Comparison of ENCODE assay signal across 1 cellular context in the genomic region with DNA sequence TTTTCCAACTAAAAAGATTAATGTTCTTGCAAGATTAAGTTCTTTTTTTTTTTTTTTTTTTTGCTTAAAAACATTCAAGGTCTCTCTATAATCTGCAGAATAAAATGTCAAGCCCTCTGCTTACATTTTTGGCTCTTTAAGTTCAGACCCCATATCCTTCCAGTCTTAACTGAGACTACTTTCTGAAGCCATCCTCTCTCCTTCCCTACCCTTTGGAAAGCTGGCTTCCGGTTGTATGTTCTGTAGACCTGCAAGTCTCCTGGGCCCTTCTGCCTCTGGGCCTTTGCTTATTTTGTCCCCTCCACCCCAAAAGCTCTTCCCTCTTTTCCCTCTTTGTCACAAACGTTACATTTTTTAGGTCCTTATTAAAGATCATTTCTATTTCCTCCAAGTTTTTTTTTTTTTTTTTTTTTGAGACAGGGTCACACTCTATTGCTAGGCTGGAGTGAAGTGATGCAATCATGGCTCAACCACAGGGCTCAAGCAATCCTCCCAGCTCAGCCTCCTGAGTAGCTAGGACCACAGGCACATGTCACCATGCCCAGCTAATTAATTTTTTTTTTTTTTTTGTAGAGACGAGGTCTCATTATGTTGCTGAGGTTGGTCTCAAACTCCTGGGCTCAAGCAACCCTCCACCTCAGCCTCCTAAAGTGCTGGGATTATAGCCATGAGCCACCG.
TF ChIP-seq lines count a peak whose summit lies in the region.

No MANE protein-coding gene starts in this region.

TF ChIP-seq in endothelial cell of umbilical vein, 7 proteins besides CTCF, POLR2A, EP300 and RAD21:
- no peak for TF ChIP-seq EZH2 (IDR thresholded peaks at IDR 0.05; ENCODE audit: borderline replicate concordance, low read depth, low read length, severe bottlenecking)
- TF ChIP-seq FOS (IDR thresholded peaks at IDR 0.05; ENCODE audit: borderline replicate concordance, insufficient read depth, low read length), result no peak
